Comparison of ENCODE assay signal across 1 cellular context in the genomic region with DNA sequence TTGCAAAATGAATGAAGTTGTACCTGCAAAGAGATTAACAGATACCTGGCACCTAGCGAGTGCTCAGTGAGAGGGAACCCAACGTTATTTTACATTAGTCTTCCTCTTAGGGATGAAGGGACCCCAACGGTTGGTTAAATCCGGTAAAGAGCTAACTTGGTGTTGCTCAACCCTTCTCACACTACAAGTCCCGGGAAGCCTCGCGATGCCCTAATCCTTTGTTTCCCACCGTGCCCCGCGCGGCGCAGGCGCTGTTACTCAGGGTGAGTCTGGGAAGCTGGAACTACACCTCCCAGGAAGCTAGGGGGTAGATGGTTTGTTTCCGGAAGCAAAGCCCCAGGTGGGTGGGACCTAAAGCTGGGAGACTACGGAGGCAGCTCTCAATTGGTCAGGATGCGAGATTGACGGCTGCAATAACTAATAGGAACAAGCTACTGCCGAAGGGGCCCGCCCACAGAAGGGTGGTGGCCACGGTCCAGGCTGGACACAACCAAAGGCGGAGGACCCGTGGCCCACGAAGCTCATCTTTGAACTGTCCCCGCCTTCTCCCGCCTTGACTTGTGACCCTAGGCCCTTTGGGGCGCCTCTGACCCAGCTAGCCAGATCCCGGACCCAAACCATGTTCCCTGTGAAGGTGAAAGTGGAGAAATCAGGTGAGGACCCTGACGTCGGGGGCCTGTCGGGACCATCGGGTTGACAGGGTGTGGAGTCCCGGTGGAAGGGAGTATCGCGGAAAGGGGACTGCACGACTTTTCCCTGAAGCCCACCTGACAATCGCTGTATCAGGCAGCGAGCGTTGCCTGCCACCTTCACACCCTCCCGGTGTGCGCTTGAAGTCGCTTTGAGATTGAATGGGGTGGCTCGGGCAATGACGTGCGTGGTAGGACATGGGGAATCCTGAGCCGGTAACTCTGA.
TF ChIP-seq lines count a peak whose summit lies in the region.

A gene with protein sequence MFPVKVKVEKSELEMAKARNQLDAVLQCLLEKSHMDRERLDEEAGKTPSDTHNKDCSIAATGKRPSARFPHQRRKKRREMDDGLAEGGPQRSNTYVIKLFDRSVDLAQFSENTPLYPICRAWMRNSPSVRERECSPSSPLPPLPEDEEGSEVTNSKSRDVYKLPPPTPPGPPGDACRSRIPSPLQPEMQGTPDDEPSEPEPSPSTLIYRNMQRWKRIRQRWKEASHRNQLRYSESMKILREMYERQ (plus strand): TSS at position 471 of the 915 bp plus-strand sequence. CDS start 149 bp downstream, at position 620.

TF ChIP-seq in K562, 482 proteins besides CTCF, POLR2A, EP300 and RAD21 (continued from another document and continues in another):
- TF ChIP-seq CHD7 (IDR thresholded peaks at IDR 0.05; ENCODE audit: low read depth, low read length) (no peak), MED1 (CRISPR knock-in tag; IDR thresholded peaks at IDR 0.05; ENCODE audit: borderline replicate concordance) (no peak), SNIP1 (IDR thresholded peaks at IDR 0.05; ENCODE audit: low read depth) (no peak), SMC3 (conservative IDR thresholded peaks at IDR 0.05; ENCODE audit: insufficient read depth, low read depth, low read length) (no peak), HNRNPUL1 (IDR thresholded peaks at IDR 0.05; ENCODE audit: low read length) (no peak), MGA (IDR thresholded peaks at IDR 0.05) (no peak), NFRKB (IDR thresholded peaks at IDR 0.05; ENCODE audit: low read depth) (no peak), CHCHD3 (CRISPR knock-in tag; IDR thresholded peaks at IDR 0.05) (no peak), POLR3A (IDR thresholded peaks at IDR 0.05; ENCODE audit: borderline replicate concordance, extremely low read depth, insufficient read depth, insufficient read length) (no peak), ZFPM2 (CRISPR knock-in tag; IDR thresholded peaks at IDR 0.05) (no peak), POLR2G (IDR thresholded peaks at IDR 0.05; ENCODE audit: low read depth, low read length) (peak; percentile 88), THRB (CRISPR knock-in tag; conservative IDR thresholded peaks at IDR 0.05) (no peak), ZNF224 (CRISPR knock-in tag; IDR thresholded peaks at IDR 0.05) (no peak)
- TF ChIP-seq, protein P1, sequence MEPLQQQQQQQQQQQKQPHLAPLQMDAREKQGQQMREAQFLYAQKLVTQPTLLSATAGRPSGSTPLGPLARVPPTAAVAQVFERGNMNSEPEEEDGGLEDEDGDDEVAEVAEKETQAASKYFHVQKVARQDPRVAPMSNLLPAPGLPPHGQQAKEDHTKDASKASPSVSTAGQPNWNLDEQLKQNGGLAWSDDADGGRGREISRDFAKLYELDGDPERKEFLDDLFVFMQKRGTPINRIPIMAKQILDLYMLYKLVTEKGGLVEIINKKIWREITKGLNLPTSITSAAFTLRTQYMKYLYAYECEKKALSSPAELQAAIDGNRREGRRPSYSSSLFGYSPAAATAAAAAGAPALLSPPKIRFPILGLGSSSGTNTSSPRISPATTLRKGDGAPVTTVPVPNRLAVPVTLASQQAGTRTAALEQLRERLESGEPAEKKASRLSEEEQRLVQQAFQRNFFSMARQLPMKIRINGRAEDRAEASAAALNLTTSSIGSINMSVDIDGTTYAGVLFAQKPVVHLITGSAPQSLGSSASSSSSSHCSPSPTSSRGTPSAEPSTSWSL (CRISPR knock-in tag; IDR thresholded peaks at IDR 0.05; ENCODE audit: borderline replicate concordance): no peak
- TF ChIP-seq, protein P2, sequence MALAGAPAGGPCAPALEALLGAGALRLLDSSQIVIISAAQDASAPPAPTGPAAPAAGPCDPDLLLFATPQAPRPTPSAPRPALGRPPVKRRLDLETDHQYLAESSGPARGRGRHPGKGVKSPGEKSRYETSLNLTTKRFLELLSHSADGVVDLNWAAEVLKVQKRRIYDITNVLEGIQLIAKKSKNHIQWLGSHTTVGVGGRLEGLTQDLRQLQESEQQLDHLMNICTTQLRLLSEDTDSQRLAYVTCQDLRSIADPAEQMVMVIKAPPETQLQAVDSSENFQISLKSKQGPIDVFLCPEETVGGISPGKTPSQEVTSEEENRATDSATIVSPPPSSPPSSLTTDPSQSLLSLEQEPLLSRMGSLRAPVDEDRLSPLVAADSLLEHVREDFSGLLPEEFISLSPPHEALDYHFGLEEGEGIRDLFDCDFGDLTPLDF (CRISPR knock-in tag; IDR thresholded peaks at IDR 0.05): 0 out of 2 replicates have a peak, but pooled peaks have one; percentile 53
